ENCODE assay signal across 10 cellular contexts in genomic region chr19:45253396-45254027, GRCh38. TPM values are rescaled to one million over a fixed set of nuclear protein-coding genes. Genes with fewer than 3 reads are reported as not detected.
DNase-seq lines count a peak whose midpoint lies in the region; ATAC-seq and TF ChIP-seq lines count a peak whose summit lies in the region.
"Had no signal": no experiment of that assay in that cellular context is flagged by ENCODE, and none has a peak within 500 bp of the region (broad histone marks: within the 10 kb centered on the region; RNA-seq: fewer than 3 reads in every experiment).

No MANE protein-coding gene starts in this region.

- no peak for TF ChIP-seq CTCF in HEK293 (tag by site-specific recombination; IDR thresholded peaks at IDR 0.05)
- TF ChIP-seq CTCF in astrocyte of the spinal cord (IDR thresholded peaks at IDR 0.05; ENCODE audit: low read depth, low read length) = no peak
- no peak for TF ChIP-seq CTCF in spleen (IDR thresholded peaks at IDR 0.05 in 8 of 11, conservative IDR thresholded peaks at IDR 0.05 in 3 of 11)

- intact Hi-C loops in spleen (cut with DNase I; ENCODE audit: low total_unique reads) = no loop called here

- 52 to 74% (median 67%) methylated on average over 11 to 12 of the region's 12 CpGs for WGBS in spleen, 5 donors

- no peaks in the 10 kb centered on the region for H3K27me3 ChIP-seq in spleen (replicated peaks in 1 of 7)

- H3K9me3 ChIP-seq in HEK293 (ENCODE audit: control insufficient read depth, insufficient read depth, low read depth, low read length) = no peaks in the 10 kb centered on the region
- H3K9me3 ChIP-seq in spleen = no peaks in the 10 kb centered on the region

- H3K27ac ChIP-seq in HEK293 (ENCODE audit: extremely low read depth, low read depth, low read length) = no peak overlapping the region
- peak overlapping the region in 2 of 8 donors; percentile 42 to 88 for H3K27ac ChIP-seq in spleen

- TF ChIP-seq POLR2A in spleen (IDR thresholded peaks at IDR 0.05) = no peak

- ATAC-seq in HG02610 (IDR thresholded peaks at IDR 0.05; ENCODE audit: unreplicated experiment) = no peak
- no peak for ATAC-seq in HG02852 (IDR thresholded peaks at IDR 0.05; ENCODE audit: unreplicated experiment)

- CTCF ChIA-PET in HEK293 (lab: Yijun Ruan, JAX) = interaction anchor here (1.1 to 1.5 kb wide), 2 partner anchors 73 to 85 kb away, joined by 4 read pairs; no protein-coding TSS in a partner anchor

- DNase-seq in AG20443 (ENCODE audit: low spot score) (peak; percentile 63), astrocyte of the spinal cord (ENCODE audit: low read depth, low spot score) (peak; percentile 22), myocyte (ENCODE audit: low read depth) (peak; percentile 78), spleen (no peak), NCI-H2227 treated with DMSO at 0.1 percent for 48 hours (lab: John Stamatoyannopoulos, UW) (no peak)
- DNase-seq: effector memory CD4-positive, alpha-beta T cell; NCI-H1048 had no signal

- H3K4me1 ChIP-seq in HEK293 (ENCODE audit: control insufficient read depth, insufficient read depth, low read length) (peaks cover 3% of the 10 kb centered on the region; the same call in 1 of the 2 replicates), spleen (peaks cover 13 to 79% (median 51%) of the 10 kb centered on the region in 6 donors)

- H3K36me3 ChIP-seq in HEK293 (ENCODE audit: control insufficient read depth in 2 of 2, insufficient read depth in 1 of 2, low read length in 2 of 2) (peaks cover 7 to 20% of the 10 kb centered on the region in 2 experiments; a peak in 2 of 3 replicates), spleen (peaks cover 0 to 4% (median 0%) of the 10 kb centered on the region in 6 donors)

- in situ Hi-C loops in astrocyte of the spinal cord (cut with HindIII; ENCODE audit: low sequenced_read_pairs) = no loop called here

- H3K4me3 ChIP-seq in HEK293 (ENCODE audit: low read depth, low read length) = no peak overlapping the region
- H3K4me3 ChIP-seq in astrocyte of the spinal cord (ENCODE audit: low read depth, low read length) = no peak overlapping the region
- H3K4me3 ChIP-seq in spleen = peak overlapping the region in 1 of 8 donors; percentile 79

- POLR2A ChIA-PET in HEK293 (lab: Yijun Ruan, JAX) = no interaction called here

TF ChIP-seq in HEK293, 187 proteins besides CTCF, POLR2A, EP300 and RAD21:
- no peak for TF ChIP-seq ZNF426 (tag by site-specific recombination; IDR thresholded peaks at IDR 0.05)
- TF ChIP-seq, protein P1, sequence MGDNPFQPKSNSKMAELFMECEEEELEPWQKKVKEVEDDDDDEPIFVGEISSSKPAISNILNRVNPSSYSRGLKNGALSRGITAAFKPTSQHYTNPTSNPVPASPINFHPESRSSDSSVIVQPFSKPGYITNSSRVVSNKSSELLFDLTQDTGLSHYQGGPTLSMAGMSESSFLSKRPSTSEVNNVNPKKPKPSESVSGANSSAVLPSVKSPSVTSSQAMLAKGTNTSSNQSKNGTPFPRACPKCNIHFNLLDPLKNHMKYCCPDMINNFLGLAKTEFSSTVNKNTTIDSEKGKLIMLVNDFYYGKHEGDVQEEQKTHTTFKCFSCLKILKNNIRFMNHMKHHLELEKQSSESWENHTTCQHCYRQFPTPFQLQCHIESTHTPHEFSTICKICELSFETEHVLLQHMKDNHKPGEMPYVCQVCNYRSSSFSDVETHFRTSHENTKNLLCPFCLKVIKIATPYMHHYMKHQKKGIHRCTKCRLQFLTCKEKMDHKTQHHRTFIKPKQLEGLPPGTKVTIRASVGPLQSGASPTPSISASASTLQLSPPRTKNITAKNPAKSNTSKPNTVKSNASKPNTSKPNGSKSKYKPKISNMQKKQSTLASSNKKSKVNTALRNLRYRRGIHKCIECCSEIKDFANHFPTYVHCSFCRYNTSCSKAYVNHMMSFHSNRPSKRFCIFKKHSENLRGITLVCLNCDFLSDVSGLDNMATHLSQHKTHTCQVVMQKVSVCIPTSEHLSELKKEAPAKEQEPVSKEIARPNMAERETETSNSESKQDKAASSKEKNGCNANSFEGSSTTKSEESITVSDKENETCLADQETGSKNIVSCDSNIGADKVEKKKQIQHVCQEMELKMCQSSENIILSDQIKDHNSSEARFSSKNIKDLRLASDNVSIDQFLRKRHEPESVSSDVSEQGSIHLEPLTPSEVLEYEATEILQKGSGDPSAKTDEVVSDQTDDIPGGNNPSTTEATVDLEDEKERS (tag by site-specific recombination; IDR thresholded peaks at IDR 0.05) = no peak
- TF ChIP-seq ZNF768 (tag by site-specific recombination; IDR thresholded peaks at IDR 0.05) = peak; percentile 79
- peak; percentile 36; the same call in 1 of the 2 replicates for TF ChIP-seq ZNF335 (tag by site-specific recombination; conservative IDR thresholded peaks at IDR 0.05)
- no peak for TF ChIP-seq ZNF121 (tag by site-specific recombination; IDR thresholded peaks at IDR 0.05)
- TF ChIP-seq ZNF776 (tag by site-specific recombination; IDR thresholded peaks at IDR 0.05; ENCODE audit: borderline replicate concordance) = no peak
- TF ChIP-seq, protein P2, sequence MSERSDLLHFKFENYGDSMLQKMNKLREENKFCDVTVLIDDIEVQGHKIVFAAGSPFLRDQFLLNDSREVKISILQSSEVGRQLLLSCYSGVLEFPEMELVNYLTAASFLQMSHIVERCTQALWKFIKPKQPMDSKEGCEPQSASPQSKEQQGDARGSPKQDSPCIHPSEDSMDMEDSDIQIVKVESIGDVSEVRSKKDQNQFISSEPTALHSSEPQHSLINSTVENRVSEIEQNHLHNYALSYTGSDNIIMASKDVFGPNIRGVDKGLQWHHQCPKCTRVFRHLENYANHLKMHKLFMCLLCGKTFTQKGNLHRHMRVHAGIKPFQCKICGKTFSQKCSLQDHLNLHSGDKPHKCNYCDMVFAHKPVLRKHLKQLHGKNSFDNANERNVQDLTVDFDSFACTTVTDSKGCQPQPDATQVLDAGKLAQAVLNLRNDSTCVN (tag by site-specific recombination; optimal IDR thresholded peaks at IDR 0.05) = peak; percentile 8
TF ChIP-seq in HEK293: peak in this region for 3.

RNA-seq across cellular contexts. Expression of gene MARK4, which starts 2.4 kb away (rescaled TPM):
- total RNA-seq in myocyte (20.9 and 26.7 TPM in 2 replicates), spleen (10 to 100 TPM; 17.9 to 45.8 (median 31.3) TPM)
- polyA plus RNA-seq in myocyte (2012) = 35.5 TPM
- polyA plus RNA-seq in spleen = 10 to 100 TPM in 1 of 3 donors, 1 to 10 TPM in 2; 6.5 to 12.7 (median 6.9) TPM

RNA-seq across cellular contexts. Expression of gene EXOC3L2, which starts 8.3 kb away (rescaled TPM):
- total RNA-seq in myocyte (not detected in 2 replicates), spleen (10 to 100 TPM in 6 of 7 donors, 1 to 10 TPM in 1; 8.7 to 22.7 (median 16.4) TPM)
- 0.04 TPM for polyA plus RNA-seq in myocyte (2012)
- polyA plus RNA-seq in spleen = 1 to 10 TPM; 1.9 to 9.0 (median 2.5) TPM

Comparison
In these comparisons a context has a peak if more than half of its experiments do, and no peak if none do; other contexts are left out.
1. DNase-seq: peak in AG20443 (single experiment), astrocyte of the spinal cord (single experiment) and myocyte (single experiment); none in spleen (single experiment) and NCI-H2227 treated with DMSO at 0.1 percent for 48 hours (single experiment).